ENCODE assay signal across 8 cellular contexts in the genomic region with DNA sequence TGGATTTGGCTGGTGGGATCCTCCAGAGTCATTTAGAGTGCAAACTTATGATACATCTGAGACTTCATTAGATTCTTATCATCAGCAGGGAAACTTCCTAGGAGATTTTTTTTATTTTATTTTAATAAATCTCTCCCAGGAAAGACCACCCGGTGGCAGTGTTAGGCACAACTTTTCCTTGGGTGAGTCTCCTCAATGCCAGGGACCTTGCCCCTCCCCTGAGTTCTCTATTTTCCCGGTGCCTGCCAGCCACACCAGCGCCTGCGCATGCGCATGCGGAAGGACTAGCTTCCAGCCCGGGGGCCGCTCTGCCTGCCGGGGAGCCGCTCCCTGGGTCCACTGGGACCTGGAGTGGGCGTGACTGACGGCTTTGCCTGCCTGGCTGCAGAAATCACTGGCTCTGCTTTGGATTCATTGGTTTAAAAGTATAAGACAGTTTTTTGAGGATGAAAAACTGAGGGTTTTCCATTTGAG.
DNase-seq lines count a peak whose midpoint lies in the region; FAIRE-seq and TF ChIP-seq lines count a peak whose summit lies in the region.

No MANE protein-coding gene starts in this region.

- CTCF ChIA-PET in PC-9 (lab: Charles Lee), result no interaction called here

- no peaks in the 10 kb centered on the region for H4K20me1 ChIP-seq in PC-9 (ENCODE audit: insufficient read depth)

- intact Hi-C loops in PC-9 (cut with micrococcal nuclease; ENCODE audit: unreplicated experiment), result loop anchor here (10.0 kb wide), 2 partner anchors 156 to 316 kb away; no protein-coding TSS in a partner anchor

- no peaks in the 10 kb centered on the region for H3K79me2 ChIP-seq in PC-9 (ENCODE audit: low read depth)

- no peak overlapping the region for H2BK5ac ChIP-seq in mesenchymal stem cell (ENCODE audit: low read depth, low read length, poor library complexity, severe bottlenecking)

- WGBS in mesenchymal stem cell, result 13% methylated on average over 12 of the region's 12 CpGs

- POLR2A ChIA-PET in PC-9 (lab: Charles Lee; ENCODE audit: unreplicated experiment), result no interaction called here

- H3K4me2 ChIP-seq in PC-9 (peak overlapping the region; percentile 56), mesenchymal stem cell (ENCODE audit: low read length, poor library complexity, severe bottlenecking) (peak overlapping the region; percentile 67)

- peaks cover 4% of the 10 kb centered on the region for H3K4me1 Mint-ChIP-seq in endothelial cell (ENCODE audit: unreplicated experiment)

- no peaks in the 10 kb centered on the region for H3K9me2 ChIP-seq in PC-9 (ENCODE audit: insufficient read depth)

- H3K4ac ChIP-seq in mesenchymal stem cell (ENCODE audit: low read depth in 1 of 2, low read length in 2 of 2), result no peak overlapping the region

- no peaks in the 10 kb centered on the region for H3K79me1 ChIP-seq in mesenchymal stem cell (replicated peaks; ENCODE audit: low read length, poor library complexity, severe bottlenecking)

- no peaks in the 10 kb centered on the region for H3F3A ChIP-seq in PC-9 (ENCODE audit: insufficient read depth, low read depth)

- no TSS peak for BruUV-seq in PC-9 (replicated peaks; lab: Mats Ljungman, UMichigan)

- H3K9me3 ChIP-seq in PC-9 (ENCODE audit: insufficient read depth, low read depth) (0 out of 2 replicates have a peak, but pooled peaks cover 3% of the 10 kb centered on the region), mesenchymal stem cell (ENCODE audit: control insufficient read depth, low read length) (no peaks in the 10 kb centered on the region)

- H3K4me1 ChIP-seq in PC-9 (replicated peaks; ENCODE audit: insufficient read depth) (no peaks in the 10 kb centered on the region), mesenchymal stem cell (ENCODE audit: control insufficient read depth, insufficient read depth, low read depth, low read length) (peaks cover 2% of the 10 kb centered on the region)

- H2AFZ ChIP-seq in PC-9, result no peak overlapping the region
- no peak overlapping the region for H2AFZ ChIP-seq in mesenchymal stem cell (ENCODE audit: low read depth, low read length)

- no peak overlapping the region for H3K14ac ChIP-seq in mesenchymal stem cell (ENCODE audit: low read length in 2 of 2)

- TF ChIP-seq CTCF in PC-9 (conservative IDR thresholded peaks at IDR 0.05) (peak; percentile 44; the same call in 1 of the 2 replicates), endothelial cell (IDR thresholded peaks at IDR 0.05; ENCODE audit: unreplicated experiment) (peak; percentile 47)

- H3K27ac Mint-ChIP-seq in endothelial cell (ENCODE audit: unreplicated experiment), result no peak overlapping the region

- no peak overlapping the region for H3K27ac ChIP-seq in PC-9
- no peak overlapping the region for H3K27ac ChIP-seq in mesenchymal stem cell (ENCODE audit: low read length, poor library complexity, severe bottlenecking)

- no peak overlapping the region for H2BK15ac ChIP-seq in mesenchymal stem cell (ENCODE audit: low read depth, poor library complexity, severe bottlenecking)

- H3K4me3 Mint-ChIP-seq in endothelial cell (ENCODE audit: unreplicated experiment), result no peak overlapping the region

- FAIRE-seq in HTR-8/SVneo (lab: Jason Lieb, UNC), result no peak
- FAIRE-seq in urothelium cell line (lab: Jason Lieb, UNC), result peak; percentile 56

- H3K9me3 Mint-ChIP-seq in endothelial cell (ENCODE audit: unreplicated experiment), result peaks cover 5% of the 10 kb centered on the region

- no peak overlapping the region for H3K23ac ChIP-seq in mesenchymal stem cell (ENCODE audit: low read length in 2 of 2)

- DNase-seq in AG08395 (ENCODE audit: low spot score) (peak; percentile 17), HTR-8/SVneo (ENCODE audit: insufficient read length, low spot score) (peak; percentile 67), PC-9 (peak in 1 of 2 experiments; percentile 66), endothelial cell (ENCODE audit: low spot score) (peak; percentile 83), mesenchymal stem cell (peak; percentile 21), urothelium cell line (ENCODE audit: low spot score) (peak; percentile 99), dermis blood vessel endothelial cell (no peak), NAMALWA (ENCODE audit: low spot score) (no peak)

- peak overlapping the region; percentile 38 for H3K9ac ChIP-seq in mesenchymal stem cell (ENCODE audit: low read length)

- H3K27me3 ChIP-seq in PC-9 (ENCODE audit: insufficient read depth, low read depth), result no peaks in the 10 kb centered on the region
- peaks cover 0 to 25% of the 10 kb centered on the region in 2 experiments for H3K27me3 ChIP-seq in mesenchymal stem cell (ENCODE audit: control insufficient read depth in 1 of 2, insufficient read depth in 1 of 2, low read length in 2 of 2)

- no peak overlapping the region for H2BK120ac ChIP-seq in mesenchymal stem cell (ENCODE audit: low read depth, low read length)

- no peak overlapping the region for H4K8ac ChIP-seq in mesenchymal stem cell (ENCODE audit: low read length)

- no peaks in the 10 kb centered on the region for H3K27me3 Mint-ChIP-seq in endothelial cell (ENCODE audit: unreplicated experiment)

- no peak overlapping the region for H3K18ac ChIP-seq in mesenchymal stem cell (ENCODE audit: low read depth in 1 of 2, low read length in 2 of 2)

- no peak overlapping the region for H2AK5ac ChIP-seq in mesenchymal stem cell (ENCODE audit: low read length, severe bottlenecking)

- H4K91ac ChIP-seq in mesenchymal stem cell (ENCODE audit: low read length), result no peak overlapping the region

- no peak overlapping the region for H3K4me3 ChIP-seq in PC-9
- peak overlapping the region in 1 of 2 experiments; percentile 50 for H3K4me3 ChIP-seq in mesenchymal stem cell (ENCODE audit: insufficient read depth in 1 of 2, low read depth in 1 of 2, low read length in 2 of 2)

- H2BK12ac ChIP-seq in mesenchymal stem cell (ENCODE audit: low read length in 2 of 2), result no peak overlapping the region

- H3K36me3 Mint-ChIP-seq in endothelial cell (ENCODE audit: low read depth, unreplicated experiment), result peaks cover 7% of the 10 kb centered on the region

- no peaks in the 10 kb centered on the region for H3K36me3 ChIP-seq in PC-9 (ENCODE audit: low read depth)
- H3K36me3 ChIP-seq in mesenchymal stem cell (ENCODE audit: control insufficient read depth in 1 of 2, insufficient read depth in 2 of 2, low read depth in 1 of 2, low read length in 2 of 2), result no peaks in the 10 kb centered on the region

Comparison
In these comparisons a context has a peak if more than half of its experiments do, and no peak if none do; other contexts are left out.
1. DNase-seq: peak in AG08395 (single experiment), HTR-8/SVneo (single experiment), endothelial cell (single experiment), mesenchymal stem cell (single experiment) and urothelium cell line (single experiment); none in dermis blood vessel endothelial cell (single experiment) and NAMALWA (single experiment).